ENCODE assay signal across 26 cellular contexts in genomic region chr10:33882996-33883395, GRCh38.
"Had no signal": no experiment of that assay in that cellular context is flagged by ENCODE, and none has a peak within 500 bp of the region (broad histone marks: within the 10 kb centered on the region; RNA-seq: fewer than 3 reads in every experiment).

No MANE protein-coding gene starts in this region.

- ATAC-seq: stimulated activated effector memory CD8-positive, alpha-beta T cell treated with anti-CD3 and anti-CD28 coated beads, Interleukin-12 subunit alpha, Interleukin-12 subunit beta, amount 100 ng/mL, for 72 hours; stimulated activated memory B cell treated with anti-CD40 and anti-IgM and Interleukin-4, amounts not matched to agents 10 μg/mL and 1 μg/mL and 100 μg/mL, for 72 hours; stimulated activated naive B cell treated with anti-CD40 and anti-IgM and Interleukin-4, amounts not matched to agents 10 μg/mL and 1 μg/mL and 100 μg/mL, for 72 hours; stimulated activated naive CD8-positive, alpha-beta T cell treated with anti-CD3 and anti-CD28 coated beads, Interleukin-15, amount 100 ng/mL, for 72 hours; stimulated activated naive CD8-positive, alpha-beta T cell treated with anti-CD3 and anti-CD28 coated beads, Interleukin-15, Interleukin-2, amounts not matched to agents 100 U/mL and 50 U/mL, for 24 hours; upper lobe of right lung had no signal

- H3K4me3 ChIP-seq: stomach, suprapubic skin, testis, thoracic aorta, thyroid gland, tibial artery, tibial nerve, transverse colon, upper lobe of left lung, upper lobe of right lung, uterus, vagina had no signal

- H3K4me1 ChIP-seq: stomach, suprapubic skin, testis, thyroid gland, tibial artery, tibial nerve, transverse colon, upper lobe of left lung, upper lobe of right lung, uterus, vagina had no signal

- H3K9me3 ChIP-seq: stomach, suprapubic skin, testis, thoracic aorta, thyroid gland, tibial artery, tibial nerve, transverse colon, upper lobe of left lung, upper lobe of right lung, uterus, vagina had no signal

- DNase-seq: stimulated activated CD4-positive, alpha-beta T cell treated with anti-CD3 and anti-CD28 coated beads, Interleukin-2, amount 100 ng/mL, for 48 hours; stimulated activated CD4-positive, alpha-beta T cell treated with anti-CD3 and anti-CD28 coated beads, Interleukin-4, amount 100 ng/mL, for 1 hour; stimulated activated CD4-positive, alpha-beta T cell treated with anti-CD3 and anti-CD28 coated beads, Interleukin-4, amount 100 ng/mL, for 24 hours; stimulated activated CD4-positive, alpha-beta T cell treated with anti-CD3 and anti-CD28 coated beads, Interleukin-4, amount 100 ng/mL, for 4 hours; stimulated activated CD8-positive, alpha-beta memory T cell treated with anti-CD3 and anti-CD28 coated beads, Interleukin-4, amount 100 ng/mL, for 48 hours; stimulated activated naive B cell treated with anti-CD40 and anti-IgM and Interleukin-4, amounts not matched to agents 10 μg/mL and 1 μg/mL and 100 μg/mL, for 72 hours; stimulated activated naive CD4-positive, alpha-beta T cell; stimulated activated naive CD4-positive, alpha-beta T cell treated with Interleukin-2 at 50 U/mL for 16 hours; stimulated activated naive CD8-positive, alpha-beta T cell treated with anti-CD3 and anti-CD28 coated beads, Interleukin-15, amount 100 ng/mL, for 72 hours; stimulated activated naive CD8-positive, alpha-beta T cell treated with anti-CD3 and anti-CD28 coated beads, Interleukin-15, Interleukin-2, amounts not matched to agents 100 U/mL and 50 U/mL, for 24 hours; stomach; substantia nigra; testis; thyroid gland; tibial artery; transverse colon; trophoblast cell; upper lobe of left lung; upper lobe of right lung; uterus had no signal

- H3K27ac ChIP-seq: stomach, suprapubic skin, testis, thoracic aorta, thyroid gland, tibial artery, tibial nerve, transverse colon, upper lobe of left lung, upper lobe of right lung, uterus, vagina had no signal

- H3K27me3 ChIP-seq: stomach, suprapubic skin, testis, thyroid gland, tibial artery, tibial nerve, transverse colon, upper lobe of left lung, upper lobe of right lung, uterus, vagina had no signal

- H3K36me3 ChIP-seq: stomach, suprapubic skin, thoracic aorta, thyroid gland, tibial artery, tibial nerve, transverse colon, upper lobe of left lung, upper lobe of right lung, uterus, vagina had no signal
